14 cellular contexts compared by ENCODE assay signal in genomic region chr6:129340983-129341382, GRCh38.
A peak's percentile ranks its signal among the peaks of the same experiment; 100 is the strongest.
DNase-seq lines count a peak whose midpoint lies in the region; ATAC-seq and TF ChIP-seq lines count a peak whose summit lies in the region.
"Had no signal": no experiment of that assay in that cellular context is flagged by ENCODE, and none has a peak within 500 bp of the region (broad histone marks: within the 10 kb centered on the region; RNA-seq: fewer than 3 reads in every experiment).

No MANE protein-coding gene starts in this region.

- H3K36me3 Mint-ChIP-seq in activated T-cell treated with anti-CD3 and anti-CD28 coated beads, Interleukin-2, amount 50 U/mL, for 24 hours (ENCODE audit: low read depth), result no peaks in the 10 kb centered on the region

- TF ChIP-seq CTCF in choroid plexus epithelial cell (conservative IDR thresholded peaks at IDR 0.05; ENCODE audit: low read depth, low read length), result no peak

- DNase-seq in HS-27A (ENCODE audit: low read depth), result peak; percentile 19
- peak; percentile 44 for DNase-seq in choroid plexus epithelial cell (ENCODE audit: low read depth)
- DNase-seq in left ventricle myocardium superior, result no peak
- no peak for DNase-seq in activated T-cell treated with anti-CD3 and anti-CD28 coated beads, Interleukin-2, amount 50 U/mL, for 24 hours
- no peak for DNase-seq in DMS 273 treated with DMSO at 0.1 percent for 48 hours (lab: John Stamatoyannopoulos, UW)
- DNase-seq: activated CD4-positive, CD25-positive, alpha-beta regulatory T cell treated with anti-CD3 and anti-CD28 coated beads, Interleukin-2, amount 50 U/mL, for 72 hours; DMS79 treated with DMSO at 0.1 percent for 48 hours; NCI-H2171; stimulated activated CD4-positive, alpha-beta T cell treated with anti-CD3 and anti-CD28 coated beads, Interleukin-1b, Interleukin-23, amount 100 ng/mL, for 48 hours; upper lobe of left lung had no signal

- H3K36me3 ChIP-seq in ACC112 (ENCODE audit: insufficient read depth, low read length), result no peaks in the 10 kb centered on the region
- H3K36me3 ChIP-seq: neutrophil, upper lobe of left lung had no signal

- H3K79me2 ChIP-seq in ACC112 (ENCODE audit: control insufficient read depth, insufficient read depth, low read length, unreplicated experiment), result no peaks in the 10 kb centered on the region

- ATAC-seq in left ventricle myocardium superior (peak; percentile 62), SK-N-SH treated with all-trans-retinoic acid at 6 μM for 48 hours (no peak), HG03280 (IDR thresholded peaks at IDR 0.05; ENCODE audit: unreplicated experiment) (no peak)

- H3K27ac Mint-ChIP-seq in activated T-cell treated with anti-CD3 and anti-CD28 coated beads, Interleukin-2, amount 50 U/mL, for 24 hours, result no peak overlapping the region

- no peak overlapping the region for H2AFZ ChIP-seq in ACC112 (ENCODE audit: low read length, unreplicated experiment)

- no peaks in the 10 kb centered on the region for H3K27me3 ChIP-seq in ACC112 (ENCODE audit: insufficient read depth, low read length)
- H3K27me3 ChIP-seq: neutrophil, upper lobe of left lung had no signal

- H3K4me3 ChIP-seq in ACC112 (ENCODE audit: low read depth, low read length) (no peak overlapping the region), choroid plexus epithelial cell (ENCODE audit: low read depth, low read length) (no peak overlapping the region)
- H3K4me3 ChIP-seq: upper lobe of left lung had no signal

- peak overlapping the region; percentile 85 for H3K27ac ChIP-seq in ACC112 (ENCODE audit: low read depth, low read length)
- H3K27ac ChIP-seq: neutrophil had no signal

- H3K9me3 Mint-ChIP-seq in activated T-cell treated with anti-CD3 and anti-CD28 coated beads, Interleukin-2, amount 50 U/mL, for 24 hours, result no peaks in the 10 kb centered on the region

- H3K4me1 ChIP-seq in ACC112 (ENCODE audit: control insufficient read depth, insufficient read depth, low read length, unreplicated experiment), result peaks cover 24% of the 10 kb centered on the region
- H3K4me1 ChIP-seq: upper lobe of left lung had no signal

- H3K27me3 Mint-ChIP-seq in activated T-cell treated with anti-CD3 and anti-CD28 coated beads, Interleukin-2, amount 50 U/mL, for 24 hours, result peaks cover 3% of the 10 kb centered on the region

- no peak overlapping the region for H3K4me3 Mint-ChIP-seq in activated T-cell treated with anti-CD3 and anti-CD28 coated beads, Interleukin-2, amount 50 U/mL, for 24 hours

- peaks cover 5% of the 10 kb centered on the region for H3K4me1 Mint-ChIP-seq in activated T-cell treated with anti-CD3 and anti-CD28 coated beads, Interleukin-2, amount 50 U/mL, for 24 hours (ENCODE audit: low read depth)

- intact Hi-C loops in left ventricle myocardium superior (cut with micrococcal nuclease), result no loop called here

TF ChIP-seq in SK-N-SH treated with all-trans-retinoic acid at 6 μM for 48 hours, 23 proteins besides CTCF, POLR2A, EP300 and RAD21:
- TF ChIP-seq ISL1 (CRISPR knock-in tag; IDR thresholded peaks at IDR 0.05) (no peak), RARB (CRISPR knock-in tag; IDR thresholded peaks at IDR 0.05) (no peak), CSRNP3 (CRISPR knock-in tag; IDR thresholded peaks at IDR 0.05) (no peak), CREB5 (CRISPR knock-in tag; IDR thresholded peaks at IDR 0.05; ENCODE audit: low read depth) (no peak), ZFP3 (CRISPR knock-in tag; IDR thresholded peaks at IDR 0.05) (no peak), ZC3H10 (CRISPR knock-in tag; IDR thresholded peaks at IDR 0.05) (no peak), ZNF565 (CRISPR knock-in tag; conservative IDR thresholded peaks at IDR 0.05; ENCODE audit: low read depth) (no peak), TSHZ2 (CRISPR knock-in tag; IDR thresholded peaks at IDR 0.05) (no peak)
TF ChIP-seq in SK-N-SH treated with all-trans-retinoic acid at 6 μM for 48 hours: peak in this region for 0.

Comparison
In these comparisons a context has a peak if more than half of its experiments do, and no peak if none do; other contexts are left out.
1. DNase-seq: peak in HS-27A (single experiment) and choroid plexus epithelial cell (single experiment); none in left ventricle myocardium superior (single experiment), activated T-cell treated with anti-CD3 and anti-CD28 coated beads, Interleukin-2, amount 50 U/mL, for 24 hours (single experiment) and DMS 273 treated with DMSO at 0.1 percent for 48 hours (single experiment).